8 cellular contexts compared by ENCODE assay signal in genomic region chr3:180912304-180913226, GRCh38. TPM values are rescaled to one million over a fixed set of nuclear protein-coding genes. Genes with fewer than 3 reads are reported as not detected.
A peak's percentile ranks its signal among the peaks of the same experiment; 100 is the strongest.
DNase-seq lines count a peak whose midpoint lies in the region; ATAC-seq and TF ChIP-seq lines count a peak whose summit lies in the region.

FXR1 (plus strand) TSS chr3:180912670; CDS start chr3:180912686, 16 bp downstream.

- intact Hi-C loops in activated CD4-positive, alpha-beta T cell treated with anti-CD3 and anti-CD28 coated beads for 36 hours (cut with DNase I, micrococcal nuclease), result loop anchor here (1.0 to 10.0 kb wide), 7 partner anchors 77 to 1882 kb away; partner anchors contain the start of genes DNAJC19 (in 2 of the 2), TTC14 (in 2 of the 2), ATP11B (in 1 of the 2) and CCDC39 (in 1 of the 2)

- H3K27me3 ChIP-seq in BJ (ENCODE audit: control insufficient read depth, insufficient read depth, low read length), result no peaks in the 10 kb centered on the region
- no peaks in the 10 kb centered on the region for H3K27me3 ChIP-seq in layer of hippocampus (ENCODE audit: control insufficient read depth, insufficient read depth, low read length)

- no peaks in the 10 kb centered on the region for H3K27me3 Mint-ChIP-seq in activated CD4-positive, alpha-beta T cell treated with anti-CD3 and anti-CD28 coated beads for 36 hours

- TF ChIP-seq CTCF in BJ (IDR thresholded peaks at IDR 0.05; ENCODE audit: insufficient read depth, low read depth, low read length), result peak; percentile 87

- peak; percentile 11 for DNase-seq in BJ (ENCODE audit: low read depth)
- peak; percentile 71 for DNase-seq in GM19238 (ENCODE audit: insufficient read length, low spot score)
- DNase-seq in NCI-H510A treated with DMSO at 0.1 percent for 48 hours (lab: John Stamatoyannopoulos, UW), result peak; percentile 97
- DNase-seq in activated CD4-positive, alpha-beta T cell treated with anti-CD3 and anti-CD28 coated beads for 36 hours, result peak; percentile 96
- peak; percentile 94 for DNase-seq in stimulated activated CD4-positive, alpha-beta T cell treated with anti-CD3 and anti-CD28 coated beads, Interleukin-1b, Interleukin-23, amount 100 ng/mL, for 48 hours

- H3K27ac Mint-ChIP-seq in activated CD4-positive, alpha-beta T cell treated with anti-CD3 and anti-CD28 coated beads for 36 hours, result peak within 1 kb of the TSS; percentile 98

- no peaks in the 10 kb centered on the region for H3K9me3 Mint-ChIP-seq in activated CD4-positive, alpha-beta T cell treated with anti-CD3 and anti-CD28 coated beads for 36 hours (ENCODE audit: low read depth)

- peak within 1 kb of the TSS; percentile 91 for H3K4me3 ChIP-seq in BJ (ENCODE audit: low read depth, low read length)

- peak within 1 kb of the TSS; percentile 98 for H3K4me3 Mint-ChIP-seq in activated CD4-positive, alpha-beta T cell treated with anti-CD3 and anti-CD28 coated beads for 36 hours

- peak within 1 kb of the TSS; percentile 98 for H3K27ac ChIP-seq in cingulate gyrus (ENCODE audit: low read depth, low read length)
- peak within 1 kb of the TSS; percentile 99 for H3K27ac ChIP-seq in layer of hippocampus (ENCODE audit: low read depth, low read length)

- H3K4me1 Mint-ChIP-seq in activated CD4-positive, alpha-beta T cell treated with anti-CD3 and anti-CD28 coated beads for 36 hours, result peaks cover 47% of the 10 kb centered on the region

- peaks cover 28% of the 10 kb centered on the region for H3K36me3 Mint-ChIP-seq in activated CD4-positive, alpha-beta T cell treated with anti-CD3 and anti-CD28 coated beads for 36 hours (ENCODE audit: low read depth)

- POLR2A ChIA-PET in BJ (lab: Charles Lee), result no interaction called here
- POLR2A ChIA-PET in activated CD4-positive, alpha-beta T cell treated with anti-CD3 and anti-CD28 coated beads for 36 hours (lab: Charles Lee), result interaction anchor here (0.6 to 1.0 kb wide), 2 partner anchors 16 to 64 kb away, joined by 3 to 4 read pairs; no protein-coding TSS in a partner anchor

- ATAC-seq in HG03442 (IDR thresholded peaks at IDR 0.05; ENCODE audit: unreplicated experiment), result peak; percentile 98
- peak; percentile 97 for ATAC-seq in activated CD4-positive, alpha-beta T cell treated with anti-CD3 and anti-CD28 coated beads for 36 hours

- H3K36me3 ChIP-seq in BJ (ENCODE audit: control insufficient read depth, insufficient read depth, low read length), result no peaks in the 10 kb centered on the region; the same call in 1 of the 2 replicates

- CTCF ChIA-PET in BJ (lab: Yijun Ruan, JAX), result interaction anchor here (0.6 to 1.9 kb wide), 9 partner anchors 12 to 1758 kb away, joined by 3 to 6 read pairs (median 4); no protein-coding TSS in a partner anchor
- CTCF ChIA-PET in activated CD4-positive, alpha-beta T cell treated with anti-CD3 and anti-CD28 coated beads for 36 hours (lab: Charles Lee), result interaction anchor here (0.6 to 1.0 kb wide), 7 partner anchors 13 to 310 kb away, joined by 3 to 5 read pairs (median 3); partner anchors contain the start of gene TTC14

RNA-seq across cellular contexts. Expression of gene FXR1, which starts in this region (rescaled TPM):
- polyA plus RNA-seq in BJ (2011; rRNA removed), result 111 and 155 TPM in 2 replicates
- polyA minus RNA-seq in BJ (2011; rRNA and poly(A)+ RNA removed), result 98.6 and 110 TPM in 2 replicates
- total RNA-seq in activated CD4-positive, alpha-beta T cell treated with anti-CD3 and anti-CD28 coated beads for 36 hours, result 100 to 1,000 TPM; 175 to 186 TPM

Comparison
In these comparisons a context has a peak if more than half of its experiments do, and no peak if none do; other contexts are left out.
1. Peak in every context shown above with its lines: DNase-seq, ATAC-seq, H3K4me3 ChIP-seq and H3K27ac ChIP-seq.
2. DNase-seq: peak in every context shown above with its lines; median percentile 97 in NCI-H510A treated with DMSO at 0.1 percent for 48 hours; 96 in activated CD4-positive, alpha-beta T cell treated with anti-CD3 and anti-CD28 coated beads for 36 hours; 94 in stimulated activated CD4-positive, alpha-beta T cell treated with anti-CD3 and anti-CD28 coated beads, Interleukin-1b, Interleukin-23, amount 100 ng/mL, for 48 hours; 71 in GM19238; 11 in BJ.